ENCODE assay signal across 12 cellular contexts in the genomic region with DNA sequence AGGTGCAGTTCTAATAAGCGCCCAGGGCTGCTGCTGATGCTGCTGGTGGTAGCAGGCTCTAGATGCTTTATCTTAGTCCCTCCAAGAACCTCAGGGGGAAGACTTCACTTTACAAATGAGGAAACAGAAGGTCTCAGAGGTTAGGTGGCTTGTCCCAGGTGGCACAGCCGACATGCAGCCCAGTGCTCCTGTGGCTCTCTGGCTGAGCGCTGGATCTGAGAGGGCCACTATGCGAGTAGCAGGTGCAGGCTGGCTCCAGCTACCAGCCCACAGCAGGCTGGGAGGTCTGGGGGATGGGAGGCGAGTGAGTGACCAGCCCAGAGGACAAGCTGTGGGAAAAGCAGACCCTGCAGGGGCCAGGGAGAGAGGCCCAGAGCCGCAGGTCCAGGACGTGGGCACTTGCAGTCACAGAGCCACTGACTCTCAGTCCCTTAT. TPM values are rescaled to one million over a fixed set of nuclear protein-coding genes. Genes with fewer than 3 reads are reported as not detected.
DNase-seq lines count a peak whose midpoint lies in the region; ATAC-seq and TF ChIP-seq lines count a peak whose summit lies in the region.
"Had no signal": no experiment of that assay in that cellular context is flagged by ENCODE, and none has a peak within 500 bp of the region (broad histone marks: within the 10 kb centered on the region; RNA-seq: fewer than 3 reads in every experiment).

No MANE protein-coding gene starts in this region.

- CTCF ChIA-PET in activated CD8-positive, alpha-beta T cell treated with anti-CD3 and anti-CD28 coated beads for 36 hours (lab: Charles Lee): interaction anchor here (1.0 kb wide), 1 partner anchor 287 kb away, joined by 4 read pairs; no protein-coding TSS in a partner anchor

- H3K27ac ChIP-seq in WERI-Rb-1: no peak overlapping the region

- POLR2A ChIA-PET in activated CD8-positive, alpha-beta T cell treated with anti-CD3 and anti-CD28 coated beads for 36 hours (lab: Charles Lee): interaction anchor here (1.3 to 1.9 kb wide), 3 partner anchors 11 to 307 kb away, joined by 5 to 12 read pairs (median 5); partner anchors contain the start of gene PCNA

- no peak for DNase-seq in CD14-positive monocyte (ENCODE audit: low spot score)
- DNase-seq in activated CD8-positive, alpha-beta T cell treated with anti-CD3 and anti-CD28 coated beads for 36 hours: no peak
- DNase-seq in memory B cell (ENCODE audit: low spot score in 2 of 2): peak; percentile 51 to 68
- DNase-seq in hippocampal formation (lab: John Stamatoyannopoulos, UW): no peak
- no peak for DNase-seq in WERI-Rb-1
- no peak for DNase-seq in AG08395 (ENCODE audit: low spot score)
- DNase-seq: Caco-2, erythroblast, NCI-H1436 had no signal

- ATAC-seq in GM21529 (IDR thresholded peaks at IDR 0.05; ENCODE audit: unreplicated experiment): peak; percentile 8
- no peak for ATAC-seq in activated CD8-positive, alpha-beta T cell treated with anti-CD3 and anti-CD28 coated beads for 36 hours
- ATAC-seq in memory B cell (ENCODE audit: low read depth): peak; percentile 12
- no peak for ATAC-seq in esophagus mucosa

- intact Hi-C loops in CD14-positive monocyte (cut with micrococcal nuclease): loop anchor here in 1 of 2 donors (2.0 to 10.0 kb wide), 2 partner anchors 14 to 272 kb away; no protein-coding TSS in a partner anchor
- intact Hi-C loops in activated CD8-positive, alpha-beta T cell treated with anti-CD3 and anti-CD28 coated beads for 36 hours (cut with micrococcal nuclease): no loop called here

- H3K4me1 Mint-ChIP-seq in CD14-positive monocyte: peaks cover 94% of the 10 kb centered on the region
- peaks cover 73% of the 10 kb centered on the region for H3K4me1 Mint-ChIP-seq in activated CD8-positive, alpha-beta T cell treated with anti-CD3 and anti-CD28 coated beads for 36 hours (ENCODE audit: low read depth)
- H3K4me1 Mint-ChIP-seq in memory B cell: peaks cover 70% of the 10 kb centered on the region

- H3K4me3 Mint-ChIP-seq in CD14-positive monocyte (peak overlapping the region; percentile 86 to 94), memory B cell (peak overlapping the region; percentile 89)
- H3K4me3 Mint-ChIP-seq in activated CD8-positive, alpha-beta T cell treated with anti-CD3 and anti-CD28 coated beads for 36 hours: peak overlapping the region; percentile 100

- H3K36me3 ChIP-seq in WERI-Rb-1: no peaks in the 10 kb centered on the region
- H3K36me3 ChIP-seq: HAP-1 had no signal

- H3K36me3 Mint-ChIP-seq in CD14-positive monocyte (peaks cover 47 to 79% of the 10 kb centered on the region in 2 donors), memory B cell (peaks cover 14% of the 10 kb centered on the region)
- peaks cover 49% of the 10 kb centered on the region for H3K36me3 Mint-ChIP-seq in activated CD8-positive, alpha-beta T cell treated with anti-CD3 and anti-CD28 coated beads for 36 hours (ENCODE audit: low read depth)

- peak overlapping the region; percentile 100 for H3K27ac Mint-ChIP-seq in CD14-positive monocyte
- H3K27ac Mint-ChIP-seq in activated CD8-positive, alpha-beta T cell treated with anti-CD3 and anti-CD28 coated beads for 36 hours: peak overlapping the region; percentile 100
- peak overlapping the region; percentile 100 for H3K27ac Mint-ChIP-seq in memory B cell

- H3K27me3 Mint-ChIP-seq in CD14-positive monocyte (ENCODE audit: low read depth in 3 of 3): peaks cover 0 to 3% (median 0%) of the 10 kb centered on the region in 3 donors
- no peaks in the 10 kb centered on the region for H3K27me3 Mint-ChIP-seq in activated CD8-positive, alpha-beta T cell treated with anti-CD3 and anti-CD28 coated beads for 36 hours
- no peaks in the 10 kb centered on the region for H3K27me3 Mint-ChIP-seq in memory B cell

- no peak overlapping the region for H3K4me3 ChIP-seq in WERI-Rb-1 (ENCODE audit: low read depth, low read length)
- H3K4me3 ChIP-seq: HAP-1 had no signal

- no peaks in the 10 kb centered on the region for H3K27me3 ChIP-seq in WERI-Rb-1 (ENCODE audit: insufficient read depth, low read depth, severe bottlenecking)

- H3K9me3 ChIP-seq in WERI-Rb-1 (ENCODE audit: severe bottlenecking): no peaks in the 10 kb centered on the region
- H3K9me3 ChIP-seq: Caco-2, HAP-1 had no signal

- TF ChIP-seq CTCF in CD14-positive monocyte (IDR thresholded peaks at IDR 0.05) (no peak), WERI-Rb-1 (IDR thresholded peaks at IDR 0.05; ENCODE audit: low read depth, low read length) (no peak)
- TF ChIP-seq CTCF in activated CD8-positive, alpha-beta T cell treated with anti-CD3 and anti-CD28 coated beads for 36 hours (IDR thresholded peaks at IDR 0.05): no peak

- H3K9me3 Mint-ChIP-seq in CD14-positive monocyte (no peaks in the 10 kb centered on the region), memory B cell (peaks cover 2% of the 10 kb centered on the region)
- no peaks in the 10 kb centered on the region for H3K9me3 Mint-ChIP-seq in activated CD8-positive, alpha-beta T cell treated with anti-CD3 and anti-CD28 coated beads for 36 hours

RNA-seq across cellular contexts. Expression of gene RASSF2, which starts 10.8 kb away (rescaled TPM):
- polyA plus RNA-seq in CD14-positive monocyte: 100 to 1,000 TPM; 167 to 214 TPM
- 10 to 100 TPM; 33.7 to 36.2 TPM for total RNA-seq in activated CD8-positive, alpha-beta T cell treated with anti-CD3 and anti-CD28 coated beads for 36 hours
- total RNA-seq in esophagus mucosa: 1.6 TPM

Comparison
In these comparisons a context has a peak if more than half of its experiments do, and no peak if none do; other contexts are left out.
1. DNase-seq: peak in memory B cell (2 of 2); none in CD14-positive monocyte (single experiment), activated CD8-positive, alpha-beta T cell treated with anti-CD3 and anti-CD28 coated beads for 36 hours (single experiment), hippocampal formation (0 of 2), WERI-Rb-1 (single experiment) and AG08395 (single experiment).
2. ATAC-seq: peak in GM21529 (single experiment) and memory B cell (single experiment); none in activated CD8-positive, alpha-beta T cell treated with anti-CD3 and anti-CD28 coated beads for 36 hours (single experiment) and esophagus mucosa (single experiment).
3. RNA of gene RASSF2, which starts 10.8 kb away (total RNA-seq): 33.7 to 36.2 TPM in activated CD8-positive, alpha-beta T cell treated with anti-CD3 and anti-CD28 coated beads for 36 hours; 1.6 TPM in esophagus mucosa (single experiment); every median in the first group is over 10 times any median in the second.
4. Peak in every context shown above with its lines, with median percentiles within 50 percentile points of each other: H3K27ac Mint-ChIP-seq and H3K4me3 Mint-ChIP-seq.